ENCODE assay signal across 9 cellular contexts in the genomic region with DNA sequence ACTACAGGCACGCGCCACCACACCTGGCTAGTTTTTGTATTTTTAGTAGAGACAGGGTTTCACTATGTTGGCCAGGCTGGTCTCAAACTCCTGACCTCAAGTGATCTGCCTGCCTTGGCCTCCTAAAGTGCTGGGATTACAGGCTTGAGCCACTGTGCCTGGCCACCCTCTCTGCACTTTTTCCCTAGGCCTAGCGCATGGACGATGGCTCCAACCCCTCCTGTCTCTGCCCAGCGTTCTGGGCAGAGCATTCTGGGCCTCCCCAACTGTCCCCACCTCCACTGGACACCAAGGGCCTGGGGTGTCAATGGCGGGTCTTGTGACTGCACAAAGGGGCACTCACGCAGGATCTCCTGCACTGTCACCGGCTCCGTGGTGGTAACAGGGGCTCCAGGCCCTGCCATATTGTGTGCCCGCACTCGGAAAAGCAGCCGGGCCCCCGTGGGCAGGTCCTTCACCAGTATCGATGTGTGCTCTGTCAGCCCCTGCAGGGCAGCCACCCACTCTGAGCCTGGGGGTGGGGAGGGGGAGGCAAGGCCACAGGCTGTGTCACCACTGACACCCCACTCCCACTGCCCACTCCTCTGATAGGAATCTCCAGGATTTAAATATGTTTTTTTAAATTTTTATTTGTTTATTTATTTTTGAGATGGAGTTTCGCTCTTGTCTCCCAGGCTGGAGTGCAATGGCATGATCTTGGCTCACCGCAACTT. TPM values are rescaled to one million over a fixed set of nuclear protein-coding genes. Genes with fewer than 3 reads are reported as not detected.
"Had no signal": no experiment of that assay in that cellular context is flagged by ENCODE, and none has a peak within 500 bp of the region (broad histone marks: within the 10 kb centered on the region; RNA-seq: fewer than 3 reads in every experiment).

No MANE protein-coding gene starts in this region.

RNA-seq across cellular contexts. Expression of gene MYBPC3, which starts 17.6 kb away (rescaled TPM):
- total RNA-seq: dermis blood vessel endothelial cell, esophagus mucosa, glomerular endothelial cell, left colon, lower leg skin, lung microvascular endothelial cell, mucosa of gallbladder had no signal
- polyA plus RNA-seq: keratinocyte had no signal

RNA-seq across cellular contexts. Expression of gene SPI1, which starts 43.5 kb away (rescaled TPM):
- total RNA-seq: dermis blood vessel endothelial cell, endodermal cell, glomerular endothelial cell, lung microvascular endothelial cell had no signal
- polyA plus RNA-seq: keratinocyte had no signal
